ENCODE assay signal across 21 cellular contexts in genomic region chr2:187434342-187434785, GRCh38. TPM values are rescaled to one million over a fixed set of nuclear protein-coding genes. Genes with fewer than 3 reads are reported as not detected.
DNase-seq lines count a peak whose midpoint lies in the region; TF ChIP-seq lines count a peak whose summit lies in the region.
"Had no signal": no experiment of that assay in that cellular context is flagged by ENCODE, and none has a peak within 500 bp of the region (broad histone marks: within the 10 kb centered on the region; RNA-seq: fewer than 3 reads in every experiment).

No MANE protein-coding gene starts in this region.

- no peaks in the 10 kb centered on the region for H3K9me3 ChIP-seq in left ventricle myocardium inferior (replicated peaks)
- H3K9me3 ChIP-seq in right atrium auricular region, result no peaks in the 10 kb centered on the region
- H3K9me3 ChIP-seq in tibial artery, result no peaks in the 10 kb centered on the region
- no peaks in the 10 kb centered on the region for H3K9me3 ChIP-seq in colonic mucosa
- H3K9me3 ChIP-seq: esophagus squamous epithelium had no signal

- H3K27me3 ChIP-seq in left ventricle myocardium inferior (ENCODE audit: low read depth), result no peaks in the 10 kb centered on the region
- no peaks in the 10 kb centered on the region for H3K27me3 ChIP-seq in right atrium auricular region
- H3K27me3 ChIP-seq in tibial artery, result no peaks in the 10 kb centered on the region
- H3K27me3 ChIP-seq in colonic mucosa, result no peaks in the 10 kb centered on the region
- H3K27me3 ChIP-seq: esophagus squamous epithelium had no signal

- H3K4me1 ChIP-seq in left ventricle myocardium inferior (peaks cover 70% of the 10 kb centered on the region), right atrium auricular region (peaks cover 0 to 14% of the 10 kb centered on the region in 2 donors), tibial artery (peaks cover 0 to 84% (median 7%) of the 10 kb centered on the region in 4 donors), colonic mucosa (no peaks in the 10 kb centered on the region)
- H3K4me1 ChIP-seq: parathyroid adenoma had no signal

- H3K27ac ChIP-seq in left ventricle myocardium inferior (replicated peaks), result peak overlapping the region; percentile 48
- no peak overlapping the region for H3K27ac ChIP-seq in right atrium auricular region
- peak overlapping the region; percentile 3 to 5 for H3K27ac ChIP-seq in tibial artery
- H3K27ac ChIP-seq in colonic mucosa, result no peak overlapping the region
- H3K27ac ChIP-seq: C4-2B, KMS-11, parathyroid adenoma had no signal

- DNase-seq in left ventricle myocardium inferior, result no peak
- no peak for DNase-seq in right atrium auricular region (ENCODE audit: low spot score)
- peak; percentile 69 for DNase-seq in astrocyte of the cerebellum (ENCODE audit: low read depth)
- peak; percentile 63 for DNase-seq in fibroblast of pulmonary artery (ENCODE audit: low read depth)
- no peak for DNase-seq in tibial artery
- DNase-seq in stimulated activated CD4-positive, alpha-beta T cell treated with anti-CD3 and anti-CD28 coated beads, Interleukin-2, amount 100 ng/mL, for 48 hours, result no peak
- no peak for DNase-seq in colonic mucosa
- DNase-seq in stimulated activated CD4-positive, alpha-beta T cell treated with anti-CD3 and anti-CD28 coated beads, Interleukin-4, amount 100 ng/mL, for 1 hour, result no peak
- DNase-seq: 8988T; activated CD4-positive, alpha-beta T cell treated with anti-CD3 and anti-CD28 coated beads for 48 hours; activated naive CD8-positive, alpha-beta T cell treated with anti-CD3 and anti-CD28 coated beads, Interleukin-2, amount 50 U/mL, for 24 hours; caudate nucleus; DMS 273 treated with DMSO at 0.1 percent for 48 hours; esophagus squamous epithelium; naive thymus-derived CD4-positive, alpha-beta T cell; NCI-H187 treated with DMSO at 0.1 percent for 48 hours; NCI-H446; stimulated activated CD4-positive, alpha-beta T cell treated with anti-CD3 and anti-CD28 coated beads, Interleukin-2, amount 100 ng/mL, for 24 hours had no signal

- intact Hi-C loops in left ventricle myocardium inferior (cut with micrococcal nuclease) (no loop called here), tibial artery (cut with DNase I; ENCODE audit: low total_unique reads) (no loop called here), colonic mucosa (cut with DNase I) (no loop called here)

- H3K36me3 ChIP-seq in left ventricle myocardium inferior, result no peaks in the 10 kb centered on the region
- no peaks in the 10 kb centered on the region for H3K36me3 ChIP-seq in right atrium auricular region
- H3K36me3 ChIP-seq in tibial artery, result no peaks in the 10 kb centered on the region
- H3K36me3 ChIP-seq in colonic mucosa, result no peaks in the 10 kb centered on the region
- H3K36me3 ChIP-seq: esophagus squamous epithelium had no signal

- in situ Hi-C loops in astrocyte of the cerebellum (cut with HindIII; ENCODE audit: low sequenced_read_pairs), result no loop called here

- no peak overlapping the region for H3K9ac ChIP-seq in colonic mucosa (ENCODE audit: low read depth in 2 of 2, low read length in 2 of 2)
- H3K9ac ChIP-seq: KMS-11, parathyroid adenoma had no signal

- no peak for TF ChIP-seq CTCF in left ventricle myocardium inferior (IDR thresholded peaks at IDR 0.05; ENCODE audit: borderline replicate concordance)
- no peak for TF ChIP-seq CTCF in right atrium auricular region (IDR thresholded peaks at IDR 0.05)
- TF ChIP-seq CTCF in astrocyte of the cerebellum (IDR thresholded peaks at IDR 0.05; ENCODE audit: low read depth, low read length, missing control alignments), result no peak
- no peak for TF ChIP-seq CTCF in fibroblast of pulmonary artery (IDR thresholded peaks at IDR 0.05; ENCODE audit: low read length, missing control alignments)
- no peak for TF ChIP-seq CTCF in tibial artery (IDR thresholded peaks at IDR 0.05)
- TF ChIP-seq CTCF in colonic mucosa (IDR thresholded peaks at IDR 0.05), result no peak

- H3K4me3 ChIP-seq in left ventricle myocardium inferior (no peak overlapping the region), right atrium auricular region (no peak overlapping the region), astrocyte of the cerebellum (ENCODE audit: low read depth, low read length) (no peak overlapping the region), fibroblast of pulmonary artery (replicated peaks; ENCODE audit: low read depth, low read length) (no peak overlapping the region), tibial artery (no peak overlapping the region), colonic mucosa (no peak overlapping the region)
- H3K4me3 ChIP-seq: esophagus squamous epithelium had no signal

RNA-seq across cellular contexts. Expression of gene CALCRL, which starts 13.7 kb away (rescaled TPM):
- total RNA-seq in left ventricle myocardium inferior, result 27.3 TPM
- total RNA-seq in right atrium auricular region, result 10 to 100 TPM; 30.6 to 44.3 TPM
- total RNA-seq in colonic mucosa, result 10 to 100 TPM in 1 of 2 donors, 1 to 10 TPM in 1; 4.3 to 12.6 TPM

Comparison
In these comparisons a context has a peak if more than half of its experiments do, and no peak if none do; other contexts are left out.
1. H3K27ac ChIP-seq: peak in left ventricle myocardium inferior (single experiment) and tibial artery (2 of 2); none in right atrium auricular region (0 of 2) and colonic mucosa (single experiment).
2. DNase-seq: peak in astrocyte of the cerebellum (single experiment) and fibroblast of pulmonary artery (single experiment); none in left ventricle myocardium inferior (single experiment), right atrium auricular region (single experiment), tibial artery (0 of 2), stimulated activated CD4-positive, alpha-beta T cell treated with anti-CD3 and anti-CD28 coated beads, Interleukin-2, amount 100 ng/mL, for 48 hours (0 of 2), colonic mucosa (single experiment) and stimulated activated CD4-positive, alpha-beta T cell treated with anti-CD3 and anti-CD28 coated beads, Interleukin-4, amount 100 ng/mL, for 1 hour (single experiment).